8 cellular contexts compared by ENCODE assay signal in the genomic region with DNA sequence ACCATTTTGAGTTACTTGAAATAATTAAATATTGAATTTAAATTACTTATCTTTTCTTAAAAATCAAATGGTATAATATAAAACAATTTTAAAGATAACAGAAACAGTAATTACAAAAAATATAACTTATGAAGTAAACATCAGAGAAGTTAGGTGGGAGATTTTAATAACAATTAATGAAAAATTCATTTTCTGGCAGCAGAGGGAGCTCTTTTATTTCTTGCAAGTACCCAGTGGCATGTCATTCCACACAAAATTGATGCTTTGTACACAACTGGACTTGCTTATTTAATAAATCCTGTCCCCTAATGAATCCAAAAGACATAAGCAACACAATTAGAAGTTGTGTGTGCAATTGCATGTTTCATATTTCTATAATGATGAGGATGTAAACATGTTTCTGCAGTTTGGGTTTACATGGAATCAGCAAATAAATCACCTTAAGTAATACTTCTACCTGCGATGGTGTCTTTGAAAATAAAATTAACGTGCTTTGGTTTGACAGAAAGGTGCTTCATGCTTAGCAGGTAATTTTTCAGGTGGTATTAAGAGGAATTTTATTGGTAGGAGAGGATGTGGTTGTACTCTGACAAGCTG.
DNase-seq lines count a peak whose midpoint lies in the region; ATAC-seq and TF ChIP-seq lines count a peak whose summit lies in the region.

No MANE protein-coding gene starts in this region.

- H2BK15ac ChIP-seq in IMR-90 (ENCODE audit: low read depth, low read length): no peak overlapping the region

- H3K4me3 ChIP-seq in IMR-90 (ENCODE audit: insufficient read depth, low read depth, low read length): no peak overlapping the region
- no peak overlapping the region for H3K4me3 ChIP-seq in kidney epithelial cell (ENCODE audit: low read depth, low read length)

- dilution Hi-C loops in IMR-90 (cut with HindIII; ENCODE audit: low sequenced_read_pairs, unreplicated experiment): no loop called here

- no peak overlapping the region for H2BK20ac ChIP-seq in IMR-90 (ENCODE audit: low read depth, low read length)

- H2BK120ac ChIP-seq in IMR-90 (ENCODE audit: low read depth, low read length): no peak overlapping the region

- TF ChIP-seq POLR2A in IMR-90 (IDR thresholded peaks at IDR 0.05; ENCODE audit: low read depth, low read length): no peak

- BruUV-seq in IMR-90 (replicated peaks; lab: Mats Ljungman, UMichigan): no TSS peak

- H4K8ac ChIP-seq in IMR-90 (ENCODE audit: low read depth in 2 of 2, low read length in 2 of 2): no peak overlapping the region

- CTCF ChIA-PET in IMR-90 (lab: Yijun Ruan, JAX): no interaction called here

- H3K79me1 ChIP-seq in IMR-90 (ENCODE audit: low read depth in 1 of 2, low read length in 2 of 2): no peaks in the 10 kb centered on the region

- H3K27ac ChIP-seq in IMR-90 (ENCODE audit: insufficient read depth, low read length): no peak overlapping the region

- no peak overlapping the region for H3K18ac ChIP-seq in IMR-90 (ENCODE audit: low read depth, low read length)

- ATAC-seq in IMR-90 (ENCODE audit: low read depth) (no peak), HG02623 (IDR thresholded peaks at IDR 0.05; ENCODE audit: unreplicated experiment) (no peak), GM18520 (IDR thresholded peaks at IDR 0.05; ENCODE audit: unreplicated experiment) (no peak), GM19023 (IDR thresholded peaks at IDR 0.05; ENCODE audit: unreplicated experiment) (no peak), GM18502 (IDR thresholded peaks at IDR 0.05; ENCODE audit: poor library complexity, unreplicated experiment) (no peak)

- no peak overlapping the region for H3K4me2 ChIP-seq in IMR-90 (ENCODE audit: low read depth, low read length)

- H4K20me1 ChIP-seq in IMR-90 (ENCODE audit: insufficient read depth, low read length): no peaks in the 10 kb centered on the region

- in situ Hi-C loops in IMR-90 (cut with MboI; ENCODE audit: low sequenced_read_pairs): no loop called here

- peak; percentile 39 for TF ChIP-seq CTCF in IMR-90 (conservative IDR thresholded peaks at IDR 0.05; ENCODE audit: low read depth, low read length)
- TF ChIP-seq CTCF in kidney epithelial cell (IDR thresholded peaks at IDR 0.05; ENCODE audit: insufficient read depth, low read length, poor library complexity, severe bottlenecking): peak; percentile 47

- no peak overlapping the region for H3K23ac ChIP-seq in IMR-90 (ENCODE audit: low read depth, low read length)

- DNase-seq in D341Med (ENCODE audit: low spot score) (peak; percentile 10), IMR-90 (peak; percentile 33), SK-N-DZ (ENCODE audit: low spot score) (peak; percentile 27), kidney epithelial cell (ENCODE audit: low read depth) (no peak)

- intact Hi-C loops in IMR-90 (cut with micrococcal nuclease): no loop called here

- no peaks in the 10 kb centered on the region for H3K9me3 ChIP-seq in IMR-90 (ENCODE audit: control insufficient read depth, insufficient read depth, low read length)

- H3K56ac ChIP-seq in IMR-90 (ENCODE audit: extremely low read depth, insufficient read depth, low read length): no peak overlapping the region

- H2BK5ac ChIP-seq in IMR-90 (ENCODE audit: low read depth, low read length, poor library complexity, severe bottlenecking): no peak overlapping the region

- no peaks in the 10 kb centered on the region for H3K9me1 ChIP-seq in IMR-90 (ENCODE audit: insufficient read depth, low read length)

- H3K4ac ChIP-seq in IMR-90 (ENCODE audit: low read depth, low read length): no peak overlapping the region

- H3K14ac ChIP-seq in IMR-90 (replicated peaks; ENCODE audit: low read depth, low read length): no peak overlapping the region

- no peak overlapping the region for H3K9ac ChIP-seq in IMR-90 (ENCODE audit: low read depth, low read length)

- H3K36me3 ChIP-seq in IMR-90 (ENCODE audit: control insufficient read depth, insufficient read depth, low read length) (no peaks in the 10 kb centered on the region), kidney epithelial cell (ENCODE audit: control insufficient read depth, insufficient read depth, low read length) (no peaks in the 10 kb centered on the region)

- POLR2A ChIA-PET in IMR-90 (lab: Charles Lee; ENCODE audit: unreplicated experiment): no interaction called here

- H3K27me3 ChIP-seq in IMR-90 (ENCODE audit: control insufficient read depth, insufficient read depth, low read length) (no peaks in the 10 kb centered on the region), kidney epithelial cell (ENCODE audit: control insufficient read depth, insufficient read depth, low read length) (no peaks in the 10 kb centered on the region)

- H4K5ac ChIP-seq in IMR-90 (ENCODE audit: low read depth, low read length): no peak overlapping the region

- H2AFZ ChIP-seq in IMR-90 (replicated peaks; ENCODE audit: low read length, poor library complexity): no peak overlapping the region

- no peak overlapping the region for H4K91ac ChIP-seq in IMR-90 (ENCODE audit: insufficient read depth, low read depth, low read length)

- no CpG with 5 or more reads among the region's 2 CpGs for WGBS in IMR-90 (ENCODE audit: extremely low coverage in 2 of 2, insufficient read length in 1 of 2), 2 experiments

- peak; percentile 47 for TF ChIP-seq RAD21 in IMR-90 (IDR thresholded peaks at IDR 0.05; ENCODE audit: low read length)

- H2AK5ac ChIP-seq in IMR-90 (ENCODE audit: low read depth, low read length): no peak overlapping the region

- no peaks in the 10 kb centered on the region for H3K4me1 ChIP-seq in IMR-90 (ENCODE audit: control insufficient read depth, insufficient read depth, low read length)

- H2AK9ac ChIP-seq in IMR-90 (replicated peaks; ENCODE audit: low read depth, low read length, poor library complexity): no peak overlapping the region

TF ChIP-seq in IMR-90, 13 proteins besides CTCF, POLR2A, EP300 and RAD21:
- peak; percentile 34; the same call in 1 of the 2 replicates for TF ChIP-seq SMC3 (IDR thresholded peaks at IDR 0.05; ENCODE audit: low read depth, low read length)
- no peak for TF ChIP-seq ELK1 (IDR thresholded peaks at IDR 0.05; ENCODE audit: borderline replicate concordance, low read depth, low read length)
